14 cellular contexts compared by ENCODE assay signal in genomic region chr12:96457191-96457930, GRCh38. TPM values are rescaled to one million over a fixed set of nuclear protein-coding genes. Genes with fewer than 3 reads are reported as not detected.
A peak's percentile ranks its signal among the peaks of the same experiment; 100 is the strongest.
DNase-seq lines count a peak whose midpoint lies in the region; ATAC-seq and TF ChIP-seq lines count a peak whose summit lies in the region.
"Had no signal": no experiment of that assay in that cellular context is flagged by ENCODE, and none has a peak within 500 bp of the region (broad histone marks: within the 10 kb centered on the region; RNA-seq: fewer than 3 reads in every experiment).

No MANE protein-coding gene starts in this region.

- ATAC-seq in HG02852 (IDR thresholded peaks at IDR 0.05; ENCODE audit: unreplicated experiment) (peak; percentile 12), esophagus mucosa (peak; percentile 86), HG03039 (IDR thresholded peaks at IDR 0.05; ENCODE audit: unreplicated experiment) (no peak), HG03520 (IDR thresholded peaks at IDR 0.05; ENCODE audit: unreplicated experiment) (no peak)
- ATAC-seq: activated T-cell treated with anti-CD3 and anti-CD28 coated beads, Interleukin-2, amount 50 U/mL, for 72 hours; left cardiac atrium; natural killer cell had no signal

- DNase-seq in ELF-1 (ENCODE audit: low read depth, low spot score) (peak; percentile 8), NCI-H69 (lab: John Stamatoyannopoulos, UW) (peak; percentile 24), erythroblast (lab: John Stamatoyannopoulos, UW) (no peak)
- no peak for DNase-seq in activated naive CD4-positive, alpha-beta T cell treated with anti-CD3 and anti-CD28 coated beads, Interleukin-2, amount 50 U/mL, for 16 hours
- DNase-seq: activated CD4-positive, alpha-beta T cell treated with anti-CD3 and anti-CD28 coated beads for 48 hours; activated T-cell treated with anti-CD3 and anti-CD28 coated beads, Interleukin-2, amount 50 U/mL, for 72 hours; left cardiac atrium; natural killer cell; NCI-H1092 treated with DMSO at 0.1 percent for 48 hours; stimulated activated CD4-positive, alpha-beta T cell treated with anti-CD3 and anti-CD28 coated beads, Interleukin-4, amount 100 ng/mL, for 24 hours had no signal

- no peak for TF ChIP-seq POLR2A in erythroblast (IDR thresholded peaks at IDR 0.05; ENCODE audit: low read length)

RNA-seq across cellular contexts. Expression of gene CFAP54, which starts 32.0 kb away (rescaled TPM):
- total RNA-seq in esophagus mucosa, result 0.28 TPM

RNA-seq across cellular contexts. Expression of gene CDK17, which starts 57.1 kb away (rescaled TPM):
- 16.7 TPM for total RNA-seq in esophagus mucosa

Comparison
In these comparisons a context has a peak if more than half of its experiments do, and no peak if none do; other contexts are left out.
1. DNase-seq: peak in ELF-1 (single experiment) and NCI-H69 (single experiment); none in erythroblast (0 of 2) and activated naive CD4-positive, alpha-beta T cell treated with anti-CD3 and anti-CD28 coated beads, Interleukin-2, amount 50 U/mL, for 16 hours (single experiment).
2. ATAC-seq: peak in HG02852 (single experiment) and esophagus mucosa (single experiment); none in HG03039 (single experiment) and HG03520 (single experiment).